ENCODE assay signal across 10 cellular contexts in genomic region chr5:172662596-172662995, GRCh38.
"Had no signal": no experiment of that assay in that cellular context is flagged by ENCODE, and none has a peak within 500 bp of the region (broad histone marks: within the 10 kb centered on the region; RNA-seq: fewer than 3 reads in every experiment).

No MANE protein-coding gene starts in this region.

- H3K4me3 ChIP-seq: ovary, skin epidermis had no signal

- H3K36me3 ChIP-seq: ovary had no signal

- H3K27ac ChIP-seq: ovary had no signal

- H3K27me3 ChIP-seq: ovary had no signal

- H3K9me3 ChIP-seq: ovary had no signal

- DNase-seq: activated CD4-positive, alpha-beta T cell treated with anti-CD3 and anti-CD28 coated beads, Interleukin-2, amount 50 U/mL, for 4 hours; activated CD4-positive, CD25-positive, alpha-beta regulatory T cell treated with anti-CD3 and anti-CD28 coated beads, Interleukin-2, amount 50 U/mL, for 72 hours; activated effector memory CD4-positive, alpha-beta T cell treated with Interleukin-2 at 50 U/mL for 16 hours; activated T-cell treated with anti-CD3 and anti-CD28 coated beads, Interleukin-2, amount 50 U/mL, for 24 hours; amniotic stem cell; effector memory CD8-positive, alpha-beta T cell; ovary had no signal

- FAIRE-seq: islet of Langerhans had no signal

- ATAC-seq: effector memory CD8-positive, alpha-beta T cell; left lobe of liver had no signal
